Comparison of ENCODE assay signal across 14 cellular contexts in genomic region chr3:170865209-170866094, GRCh38. TPM values are rescaled to one million over a fixed set of nuclear protein-coding genes. Genes with fewer than 3 reads are reported as not detected.
DNase-seq lines count a peak whose midpoint lies in the region; ATAC-seq and TF ChIP-seq lines count a peak whose summit lies in the region.
"Had no signal": no experiment of that assay in that cellular context is flagged by ENCODE, and none has a peak within 500 bp of the region (broad histone marks: within the 10 kb centered on the region; RNA-seq: fewer than 3 reads in every experiment).

No MANE protein-coding gene starts in this region.

- WGBS in IMR-90 (ENCODE audit: extremely low coverage in 2 of 2, insufficient read length in 1 of 2), 2 experiments: no CpG with 5 or more reads among the region's 10 CpGs

- H4K20me1 ChIP-seq in IMR-90 (ENCODE audit: insufficient read depth, low read length) (peaks cover 15% of the 10 kb centered on the region; the same call in 1 of the 2 replicates), neural progenitor cell (ENCODE audit: low read depth) (peaks cover 24% of the 10 kb centered on the region)

- H3K4me3 Mint-ChIP-seq in T-helper 17 cell (no peak overlapping the region), neural progenitor cell (no peak overlapping the region)
- H3K4me3 Mint-ChIP-seq: effector memory CD8-positive, alpha-beta T cell had no signal

- H3K4me2 ChIP-seq in IMR-90 (ENCODE audit: low read depth, low read length): no peak overlapping the region
- no peak overlapping the region for H3K4me2 ChIP-seq in neural progenitor cell

- H3K27me3 ChIP-seq in IMR-90 (ENCODE audit: control insufficient read depth, insufficient read depth, low read length) (no peaks in the 10 kb centered on the region), neural progenitor cell (no peaks in the 10 kb centered on the region)

- no peak overlapping the region for H2AK9ac ChIP-seq in IMR-90 (replicated peaks; ENCODE audit: low read depth, low read length, poor library complexity)

- H3K4me1 Mint-ChIP-seq in T-helper 17 cell (peaks cover 16% of the 10 kb centered on the region), neural progenitor cell (peaks cover 16% of the 10 kb centered on the region)

- no peak overlapping the region for H4K5ac ChIP-seq in IMR-90 (ENCODE audit: low read depth, low read length)

- H2AFZ ChIP-seq in IMR-90 (replicated peaks; ENCODE audit: low read length, poor library complexity) (no peak overlapping the region), neural progenitor cell (replicated peaks) (no peak overlapping the region)

- peaks cover 31% of the 10 kb centered on the region for H3K79me2 ChIP-seq in neural progenitor cell (ENCODE audit: low read depth)

- H3K9me3 Mint-ChIP-seq in neural progenitor cell: no peaks in the 10 kb centered on the region
- H3K9me3 Mint-ChIP-seq: effector memory CD8-positive, alpha-beta T cell had no signal

- no peak overlapping the region for H4K8ac ChIP-seq in IMR-90 (ENCODE audit: low read depth in 2 of 2, low read length in 2 of 2)

- H3K27me3 Mint-ChIP-seq in T-helper 17 cell (no peaks in the 10 kb centered on the region), neural progenitor cell (ENCODE audit: insufficient read depth, low read depth) (peaks cover 2% of the 10 kb centered on the region)
- H3K27me3 Mint-ChIP-seq: effector memory CD8-positive, alpha-beta T cell had no signal

- POLR2A ChIA-PET in IMR-90 (lab: Charles Lee; ENCODE audit: unreplicated experiment): no interaction called here

- DNase-seq in activated T-cell treated with anti-CD3 and anti-CD28 coated beads, Interleukin-2, amount 50 U/mL, for 48 hours: peak; percentile 46 to 50
- DNase-seq in activated T-cell treated with anti-CD3 and anti-CD28 coated beads for 4 hours (no peak), IMR-90 (no peak), T-helper 17 cell (no peak), neural progenitor cell (ENCODE audit: low spot score) (no peak), GM03348 (ENCODE audit: low spot score) (no peak), HuH-7 (ENCODE audit: low spot score) (no peak), ureter (ENCODE audit: low spot score) (no peak)
- DNase-seq: activated CD4-positive, alpha-beta T cell treated with anti-CD3 and anti-CD28 coated beads for 4 hours; Calu3; effector memory CD8-positive, alpha-beta T cell; foreskin melanocyte; NCI-H1048 had no signal

- H3K36me3 ChIP-seq in IMR-90 (ENCODE audit: control insufficient read depth, insufficient read depth, low read length) (peaks cover 14% of the 10 kb centered on the region), neural progenitor cell (peaks cover 26% of the 10 kb centered on the region)

- H2BK5ac ChIP-seq in IMR-90 (ENCODE audit: low read depth, low read length, poor library complexity, severe bottlenecking): no peak overlapping the region

- H2BK15ac ChIP-seq in IMR-90 (ENCODE audit: low read depth, low read length): no peak overlapping the region

- no peak overlapping the region for H2AK5ac ChIP-seq in IMR-90 (ENCODE audit: low read depth, low read length)

- H3K4me3 ChIP-seq in IMR-90 (ENCODE audit: insufficient read depth, low read depth, low read length) (no peak overlapping the region), neural progenitor cell (no peak overlapping the region)
- H3K4me3 ChIP-seq: skin epidermis had no signal

- CTCF ChIA-PET in IMR-90 (lab: Yijun Ruan, JAX): interaction anchor here (1.1 kb wide), 1 partner anchor 17 kb away, joined by 3 read pairs; no protein-coding TSS in a partner anchor

- no peak overlapping the region for H4K91ac ChIP-seq in IMR-90 (ENCODE audit: insufficient read depth, low read depth, low read length)

- ATAC-seq in IMR-90 (ENCODE audit: low read depth) (no peak), T-helper 17 cell (no peak)
- ATAC-seq: effector memory CD8-positive, alpha-beta T cell had no signal

- H3K4ac ChIP-seq in IMR-90 (ENCODE audit: low read depth, low read length): no peak overlapping the region

- H3K79me1 ChIP-seq in IMR-90 (ENCODE audit: low read depth in 1 of 2, low read length in 2 of 2): peaks cover 3 to 27% of the 10 kb centered on the region in 2 experiments; a peak in 3 of 4 replicates

- H3K56ac ChIP-seq in IMR-90 (ENCODE audit: extremely low read depth, insufficient read depth, low read length): no peak overlapping the region

- dilution Hi-C loops in IMR-90 (cut with HindIII; ENCODE audit: low sequenced_read_pairs, unreplicated experiment): no loop called here

- no peak overlapping the region for H3K27ac ChIP-seq in IMR-90 (ENCODE audit: insufficient read depth, low read length)
- H3K27ac ChIP-seq in neural progenitor cell: peak overlapping the region; percentile 33
- H3K27ac ChIP-seq: skin epidermis had no signal

- H2BK120ac ChIP-seq in IMR-90 (ENCODE audit: low read depth, low read length): no peak overlapping the region

- peaks cover 3% of the 10 kb centered on the region; the same call in 1 of the 2 replicates for H3K4me1 ChIP-seq in IMR-90 (ENCODE audit: control insufficient read depth, insufficient read depth, low read length)
- H3K4me1 ChIP-seq in neural progenitor cell: peaks cover 25% of the 10 kb centered on the region

- no peak overlapping the region for H3K14ac ChIP-seq in IMR-90 (replicated peaks; ENCODE audit: low read depth, low read length)

- in situ Hi-C loops in IMR-90 (cut with MboI; ENCODE audit: low sequenced_read_pairs): no loop called here

- no peak overlapping the region for H3K23ac ChIP-seq in IMR-90 (ENCODE audit: low read depth, low read length)

- no peaks in the 10 kb centered on the region for H3K9me3 ChIP-seq in IMR-90 (ENCODE audit: control insufficient read depth, insufficient read depth, low read length)
- no peaks in the 10 kb centered on the region for H3K9me3 ChIP-seq in T-helper 17 cell (ENCODE audit: control insufficient read depth, low read length, poor library complexity, severe bottlenecking)
- H3K9me3 ChIP-seq in neural progenitor cell (ENCODE audit: low read depth): no peaks in the 10 kb centered on the region

- 0 out of 2 replicates have a peak, but pooled peaks have one; percentile 42 for TF ChIP-seq POLR2A in IMR-90 (IDR thresholded peaks at IDR 0.05; ENCODE audit: low read depth, low read length)

- TF ChIP-seq RAD21 in IMR-90 (IDR thresholded peaks at IDR 0.05; ENCODE audit: low read length): no peak

- peaks cover 61% of the 10 kb centered on the region for H3F3A ChIP-seq in neural progenitor cell (ENCODE audit: low read depth)

- H3K9ac ChIP-seq in IMR-90 (ENCODE audit: low read depth, low read length) (no peak overlapping the region), neural progenitor cell (no peak overlapping the region)

- H3K36me3 Mint-ChIP-seq in T-helper 17 cell (ENCODE audit: low read depth) (peaks cover 10% of the 10 kb centered on the region), neural progenitor cell (peaks cover 17% of the 10 kb centered on the region)

- no peak overlapping the region for H2BK20ac ChIP-seq in IMR-90 (ENCODE audit: low read depth, low read length)

- H3K27ac Mint-ChIP-seq in T-helper 17 cell (peak overlapping the region; percentile 62), neural progenitor cell (no peak overlapping the region)

- no peak overlapping the region for H3K18ac ChIP-seq in IMR-90 (ENCODE audit: low read depth, low read length)

- intact Hi-C loops in IMR-90 (cut with micrococcal nuclease): no loop called here

- peaks cover 4% of the 10 kb centered on the region; the same call in 1 of the 2 replicates for H3K9me1 ChIP-seq in IMR-90 (ENCODE audit: insufficient read depth, low read length)

- BruUV-seq in IMR-90 (replicated peaks; lab: Mats Ljungman, UMichigan): no TSS peak

- TF ChIP-seq CTCF in IMR-90 (conservative IDR thresholded peaks at IDR 0.05; ENCODE audit: low read depth, low read length): no peak
- no peak for TF ChIP-seq CTCF in neural progenitor cell (IDR thresholded peaks at IDR 0.05)

TF ChIP-seq in IMR-90, 13 proteins besides CTCF, POLR2A, EP300 and RAD21:
- no peak for TF ChIP-seq FOS (IDR thresholded peaks at IDR 0.05; ENCODE audit: low read depth, low read length)
- no peak for TF ChIP-seq MAZ (IDR thresholded peaks at IDR 0.05; ENCODE audit: borderline replicate concordance, low read depth, low read length)
- TF ChIP-seq SMC3 (IDR thresholded peaks at IDR 0.05; ENCODE audit: low read depth, low read length): no peak
- TF ChIP-seq BHLHE40 (IDR thresholded peaks at IDR 0.05; ENCODE audit: low read depth, low read length): no peak
- no peak for TF ChIP-seq CHD1 (IDR thresholded peaks at IDR 0.05; ENCODE audit: low read depth, low read length)
- TF ChIP-seq MXI1 (IDR thresholded peaks at IDR 0.05; ENCODE audit: borderline replicate concordance, low read depth, low read length): no peak

RNA-seq across cellular contexts. Expression of gene RPL22L1, which starts 4.5 kb away (rescaled TPM):
- total RNA-seq in IMR-90 (2012; rRNA removed) (37.1 and 77.8 TPM in 2 replicates), T-helper 17 cell (10 to 100 TPM; 64.9 to 68.2 TPM), neural progenitor cell (ENCODE audit: low replicate concordance) (84.3 and 107 TPM in 2 replicates), ureter (73.7 TPM)
- polyA plus RNA-seq in IMR-90 (2012; rRNA removed): 76.7 and 92.0 TPM in 2 replicates
- 16.6 and 35.7 TPM in 2 replicates for polyA plus RNA-seq in IMR-90 (2012; cell fraction: cytosol; rRNA removed)
- 2.7 and 27.1 TPM in 2 replicates for polyA plus RNA-seq in IMR-90 (2012; cell fraction: nucleus; rRNA removed; ENCODE audit: low replicate concordance)

RNA-seq across cellular contexts. Expression of gene EIF5A2, which starts 43.0 kb away (rescaled TPM):
- total RNA-seq in IMR-90 (2012; rRNA removed) (7.7 and 15.0 TPM in 2 replicates), T-helper 17 cell (10 to 100 TPM in 1 of 2 donors, 1 to 10 TPM in 1; 8.4 to 14.5 TPM), neural progenitor cell (ENCODE audit: low replicate concordance) (6.6 and 8.4 TPM in 2 replicates), ureter (10.2 TPM)
- 4.4 and 7.8 TPM in 2 replicates for polyA plus RNA-seq in IMR-90 (2012; rRNA removed)
- 4.6 and 6.0 TPM in 2 replicates for polyA plus RNA-seq in IMR-90 (2012; cell fraction: cytosol; rRNA removed)
- polyA plus RNA-seq in IMR-90 (2012; cell fraction: nucleus; rRNA removed; ENCODE audit: low replicate concordance): 1.6 and 4.2 TPM in 2 replicates

Comparison
In these comparisons a context has a peak if more than half of its experiments do, and no peak if none do; other contexts are left out.
1. DNase-seq: peak in activated T-cell treated with anti-CD3 and anti-CD28 coated beads, Interleukin-2, amount 50 U/mL, for 48 hours (2 of 2); none in activated T-cell treated with anti-CD3 and anti-CD28 coated beads for 4 hours (single experiment), IMR-90 (single experiment), T-helper 17 cell (0 of 3), neural progenitor cell (single experiment), GM03348 (single experiment), HuH-7 (single experiment) and ureter (single experiment).